Comparison of ENCODE assay signal across 9 cellular contexts in the genomic region with DNA sequence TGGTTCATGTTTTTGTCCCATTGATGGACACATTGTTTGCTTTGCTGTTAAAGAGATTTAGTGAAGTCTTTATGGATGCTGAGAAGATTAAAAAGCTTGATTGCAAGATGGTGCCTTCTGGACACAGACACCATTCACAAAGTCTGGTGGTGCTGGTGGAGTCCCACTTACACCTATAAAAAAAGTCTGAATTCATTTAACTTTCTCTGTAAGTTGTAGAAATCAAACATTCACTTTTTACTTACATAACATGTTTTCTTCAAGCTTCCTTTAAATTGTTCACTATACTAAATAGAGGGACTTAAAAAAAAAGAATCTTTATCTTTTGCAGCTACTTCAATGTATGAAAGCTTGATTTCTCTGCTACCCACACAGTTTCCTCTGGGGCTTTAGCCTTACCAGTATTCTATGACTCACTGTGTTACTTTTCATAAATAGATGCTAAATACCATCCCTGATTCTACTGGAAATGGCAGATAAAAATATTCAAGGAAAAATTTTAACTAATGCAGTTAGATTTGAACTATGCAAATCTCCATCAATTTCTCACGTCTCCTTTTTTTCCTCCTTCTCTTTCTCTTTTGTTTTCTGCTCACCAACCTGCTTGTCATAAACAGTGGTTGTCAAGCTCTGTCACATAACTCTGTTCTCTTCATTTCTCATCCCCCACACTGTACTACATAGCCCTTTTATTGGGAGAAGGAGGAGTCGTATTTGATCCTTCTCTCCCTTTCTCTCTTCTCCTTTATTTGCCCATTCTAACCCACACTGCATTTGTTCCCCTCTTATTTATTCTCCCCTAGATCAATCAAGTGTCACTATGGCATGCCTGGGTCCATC.
DNase-seq lines count a peak whose midpoint lies in the region; ATAC-seq, FAIRE-seq and TF ChIP-seq lines count a peak whose summit lies in the region.
"Had no signal": no experiment of that assay in that cellular context is flagged by ENCODE, and none has a peak within 500 bp of the region (broad histone marks: within the 10 kb centered on the region; RNA-seq: fewer than 3 reads in every experiment).

No MANE protein-coding gene starts in this region.

- H3K9me3 ChIP-seq in suprapubic skin, result no peaks in the 10 kb centered on the region

- H3K36me3 ChIP-seq in bronchial epithelial cell (ENCODE audit: control insufficient read depth, insufficient read depth, low read length) (no peaks in the 10 kb centered on the region), suprapubic skin (no peaks in the 10 kb centered on the region)

- no peak for TF ChIP-seq POLR2A in suprapubic skin (IDR thresholded peaks at IDR 0.05)

- 65% methylated on average over 2 of the region's 2 CpGs for WGBS in suprapubic skin

- H3K4me3 ChIP-seq in bronchial epithelial cell (ENCODE audit: low read depth, low read length), result no peak overlapping the region
- H3K4me3 ChIP-seq in suprapubic skin, result no peak overlapping the region

- H3K27me3 ChIP-seq in bronchial epithelial cell (ENCODE audit: control insufficient read depth, insufficient read depth, low read length) (no peaks in the 10 kb centered on the region), suprapubic skin (no peaks in the 10 kb centered on the region)

- TF ChIP-seq CTCF in bronchial epithelial cell (IDR thresholded peaks at IDR 0.05; ENCODE audit: insufficient read depth, low read length, severe bottlenecking) (no peak), suprapubic skin (IDR thresholded peaks at IDR 0.05) (no peak)

- DNase-seq in activated CD4-positive, CD25-positive, alpha-beta regulatory T cell (lab: John Stamatoyannopoulos, UW), result no peak
- peak; percentile 44 for DNase-seq in bronchial epithelial cell (ENCODE audit: low read depth)
- DNase-seq in stimulated activated naive CD8-positive, alpha-beta T cell treated with anti-CD3 and anti-CD28 coated beads, Interleukin-15, Interleukin-2, amounts not matched to agents 100 U/mL and 50 U/mL, for 24 hours, result no peak
- DNase-seq in suprapubic skin (ENCODE audit: low spot score in 2 of 2), result no peak
- DNase-seq in RKO (ENCODE audit: low spot score), result no peak
- DNase-seq in DMS79 treated with DMSO at 0.1 percent for 48 hours (lab: John Stamatoyannopoulos, UW), result no peak

- TF ChIP-seq EP300 in suprapubic skin (IDR thresholded peaks at IDR 0.05), result no peak

- peak; percentile 62 to 65 for ATAC-seq in activated CD4-positive, CD25-positive, alpha-beta regulatory T cell treated with anti-CD3 and anti-CD28 coated beads, Interleukin-2, amount 50 U/mL, for 24 hours
- peak; percentile 58 for ATAC-seq in HG03378 (IDR thresholded peaks at IDR 0.05; ENCODE audit: unreplicated experiment)
- peak; percentile 56 for ATAC-seq in stimulated activated naive CD8-positive, alpha-beta T cell treated with anti-CD3 and anti-CD28 coated beads, Interleukin-15, Interleukin-2, amounts not matched to agents 100 U/mL and 50 U/mL, for 24 hours

- peaks cover 44% of the 10 kb centered on the region for H3K4me1 ChIP-seq in suprapubic skin

- no peak for FAIRE-seq in bronchial epithelial cell (lab: Jason Lieb, UNC)
- FAIRE-seq: A204.1 had no signal

- H3K27ac ChIP-seq in suprapubic skin, result no peak overlapping the region
